31 cellular contexts compared by ENCODE assay signal in the genomic region with DNA sequence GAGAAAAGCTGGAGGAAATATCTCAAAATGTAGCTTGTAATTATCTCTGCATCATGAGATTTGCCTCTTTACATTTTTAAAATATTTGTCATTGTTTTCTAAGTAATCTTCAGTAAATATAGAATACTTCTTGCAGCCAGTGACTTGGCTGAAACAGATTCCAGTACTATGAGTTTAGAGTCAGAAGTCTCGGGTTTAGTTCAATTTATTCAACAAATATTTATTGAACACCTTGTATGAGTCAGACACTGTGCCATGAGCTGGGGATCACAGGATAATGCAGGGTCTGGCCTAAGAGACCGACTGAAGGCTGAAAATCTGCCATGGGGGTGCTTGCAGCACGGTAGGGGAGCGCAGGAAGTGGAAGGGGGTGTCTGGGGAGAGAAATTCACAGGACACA. TPM values are rescaled to one million over a fixed set of nuclear protein-coding genes. Genes with fewer than 3 reads are reported as not detected.
DNase-seq lines count a peak whose midpoint lies in the region; ATAC-seq, FAIRE-seq and TF ChIP-seq lines count a peak whose summit lies in the region.
"Had no signal": no experiment of that assay in that cellular context is flagged by ENCODE, and none has a peak within 500 bp of the region (broad histone marks: within the 10 kb centered on the region; RNA-seq: fewer than 3 reads in every experiment).

No MANE protein-coding gene starts in this region.

- TF ChIP-seq CTCF in HepG2 (CRISPR knock-in tag; IDR thresholded peaks at IDR 0.05) (no peak), right lobe of liver (IDR thresholded peaks at IDR 0.05) (no peak), PC-3 (conservative IDR thresholded peaks at IDR 0.05; ENCODE audit: low read depth, low read length) (no peak), tibial artery (IDR thresholded peaks at IDR 0.05) (no peak)

- FAIRE-seq in HepG2 (lab: Jason Lieb, UNC): no peak
- FAIRE-seq: A204.1, GM12892 had no signal

- BruUV-seq in HepG2 (replicated peaks; lab: Mats Ljungman, UMichigan): no TSS peak
- BruUV-seq in PC-3 (replicated peaks; lab: Mats Ljungman, UMichigan): no TSS peak

- in situ Hi-C loops in HepG2 (cut with HindIII; ENCODE audit: extremely low pct_ligation_motif_present, low pct_unique_long_range_greater_than_20kb): no loop called here

- WGBS in HepG2 (ENCODE audit: low lambda C conversion rate): 22% methylated on average over 4 of the region's 4 CpGs
- WGBS in right lobe of liver (ENCODE audit: insufficient coverage, low coverage, low lambda C conversion rate, missing lambda C conversion rate): 72% methylated on average over 4 of the region's 4 CpGs

- no peak for TF ChIP-seq RAD21 in HepG2 (CRISPR knock-in tag; IDR thresholded peaks at IDR 0.05)

- POLR2A ChIA-PET in HepG2 (lab: Yijun Ruan, JAX) (no interaction called here), PC-3 (lab: Charles Lee; ENCODE audit: unreplicated experiment) (no interaction called here)

- H3K27ac ChIP-seq in HepG2 (ENCODE audit: extremely low read length, insufficient read depth, low read length) (no peak overlapping the region), right lobe of liver (no peak overlapping the region), PC-3 (ENCODE audit: low read length) (peak overlapping the region; percentile 49), tibial artery (no peak overlapping the region)
- H3K27ac ChIP-seq: breast epithelium, gastroesophageal sphincter, ovary had no signal

- TF ChIP-seq EP300 in HepG2 (IDR thresholded peaks at IDR 0.05; ENCODE audit: low read depth in 2 of 2, low read length in 2 of 2) (no peak), HepG2 (CRISPR knock-in tag; IDR thresholded peaks at IDR 0.05; ENCODE audit: borderline replicate concordance) (no peak)

- intact Hi-C loops in HepG2 (cut with micrococcal nuclease; ENCODE audit: unreplicated experiment) (no loop called here), right lobe of liver (cut with DNase I) (no loop called here), PC-3 (cut with micrococcal nuclease) (no loop called here), tibial artery (cut with DNase I; ENCODE audit: low total_unique reads) (no loop called here)

- no peaks in the 10 kb centered on the region for H3K9me2 ChIP-seq in PC-3 (replicated peaks; ENCODE audit: low read length)

- H3F3A ChIP-seq in PC-3 (ENCODE audit: low read length, unreplicated experiment): no peaks in the 10 kb centered on the region

- H3K9ac ChIP-seq in HepG2 (ENCODE audit: insufficient read depth, low read depth, low read length) (no peak overlapping the region), PC-3 (ENCODE audit: low read length) (no peak overlapping the region)

- no peaks in the 10 kb centered on the region for H3K27me3 ChIP-seq in HepG2 (ENCODE audit: control insufficient read depth in 1 of 2, insufficient read depth in 2 of 2, low read length in 2 of 2)
- H3K27me3 ChIP-seq in right lobe of liver: no peaks in the 10 kb centered on the region
- no peaks in the 10 kb centered on the region for H3K27me3 ChIP-seq in PC-3 (ENCODE audit: low read length)
- no peaks in the 10 kb centered on the region for H3K27me3 ChIP-seq in tibial artery
- H3K27me3 ChIP-seq: breast epithelium, gastroesophageal sphincter, ovary had no signal

- TF ChIP-seq POLR2A in HepG2 (IDR thresholded peaks at IDR 0.05; ENCODE audit: insufficient read depth in 1 of 2, low read depth in 2 of 2, low read length in 2 of 2): no peak
- TF ChIP-seq POLR2A in right lobe of liver (IDR thresholded peaks at IDR 0.05): no peak

- no peaks in the 10 kb centered on the region for H3K9me3 ChIP-seq in HepG2 (ENCODE audit: low read length)
- no peaks in the 10 kb centered on the region for H3K9me3 ChIP-seq in right lobe of liver
- H3K9me3 ChIP-seq in PC-3 (ENCODE audit: low read length): no peaks in the 10 kb centered on the region
- no peaks in the 10 kb centered on the region for H3K9me3 ChIP-seq in tibial artery
- H3K9me3 ChIP-seq: breast epithelium, gastroesophageal sphincter, ovary had no signal

- H3K79me2 ChIP-seq in HepG2 (ENCODE audit: insufficient read depth, low read length) (no peaks in the 10 kb centered on the region), PC-3 (ENCODE audit: low read length) (no peaks in the 10 kb centered on the region)

- no peak overlapping the region for H3K4me2 ChIP-seq in HepG2 (ENCODE audit: low read depth, low read length)
- H3K4me2 ChIP-seq in PC-3 (ENCODE audit: low read length): peak overlapping the region; percentile 58

- no peak for DNase-seq in HepG2 (ENCODE audit: low spot score)
- DNase-seq in right lobe of liver: no peak
- peak; percentile 74 for DNase-seq in PC-3
- DNase-seq in iris pigment epithelial cell (ENCODE audit: low read depth): peak; percentile 1
- DNase-seq in stimulated activated CD4-positive, alpha-beta T cell treated with anti-CD3 and anti-CD28 coated beads, Interleukin-2, amount 100 ng/mL, for 24 hours: no peak
- DNase-seq in tibial artery: no peak
- DNase-seq in NCI-H1436 (lab: John Stamatoyannopoulos, UW): no peak
- DNase-seq: activated CD4-positive, alpha-beta memory T cell treated with anti-CD3 and anti-CD28 coated beads, Interleukin-2, amount 10 ng/mL, durations not matched to agents 7 days and 5 days; activated CD4-positive, alpha-beta T cell treated with anti-CD3 and anti-CD28 coated beads for 1 hour; activated CD8-positive, alpha-beta memory T cell treated with anti-CD3 and anti-CD28 coated beads, Interleukin-2, amount 50 U/mL, for 4 hours; CD4-positive, alpha-beta T cell; hippocampal formation; left cardiac atrium; MV-4-11; NCI-H1436 treated with DMSO at 0.1 percent for 48 hours; NCI-H226; ovary; right cardiac atrium; Right ventricle myocardium superior; stimulated activated CD4-positive, alpha-beta T cell treated with anti-CD3 and anti-CD28 coated beads, Interleukin-4, amount 100 ng/mL, for 24 hours had no signal

- CTCF ChIA-PET in HepG2 (lab: Yijun Ruan, JAX; ENCODE audit: low intra/inter-chr PET ratio, low total read pairs): no interaction called here
- CTCF ChIA-PET in PC-3 (lab: Charles Lee): interaction anchor here (0.7 kb wide), 1 partner anchor 1210 kb away, joined by 3 read pairs; no protein-coding TSS in a partner anchor

- H2AFZ ChIP-seq in HepG2 (ENCODE audit: low read length): no peak overlapping the region
- H2AFZ ChIP-seq in PC-3 (ENCODE audit: low read length): no peak overlapping the region

- H3K4me1 ChIP-seq in HepG2 (ENCODE audit: insufficient read depth, low read length): no peaks in the 10 kb centered on the region
- no peaks in the 10 kb centered on the region for H3K4me1 ChIP-seq in right lobe of liver
- peaks cover 17% of the 10 kb centered on the region for H3K4me1 ChIP-seq in PC-3 (ENCODE audit: insufficient read depth, low read length)
- no peaks in the 10 kb centered on the region for H3K4me1 ChIP-seq in tibial artery
- H3K4me1 ChIP-seq: breast epithelium, gastroesophageal sphincter had no signal

- H3K4me3 ChIP-seq in HepG2 (replicated peaks in 1 of 3; ENCODE audit: insufficient read depth in 1 of 3, low read depth in 2 of 3, low read length in 3 of 3) (no peak overlapping the region), right lobe of liver (no peak overlapping the region), PC-3 (ENCODE audit: low read length) (no peak overlapping the region), tibial artery (no peak overlapping the region)
- H3K4me3 ChIP-seq: breast epithelium, gastroesophageal sphincter, lung, ovary had no signal

- ATAC-seq in HepG2 (peak; percentile 26; the same call in 2 of the 3 replicates), right lobe of liver (no peak), PC-3 (peak; percentile 90), GM18868 (IDR thresholded peaks at IDR 0.05; ENCODE audit: unreplicated experiment) (no peak)
- ATAC-seq: activated T-helper 17 cell treated with anti-CD3 and anti-CD28 coated beads, Interleukin-2, amount 50 U/mL, for 72 hours; gastroesophageal sphincter; HCT116; left cardiac atrium; right cardiac atrium had no signal

- H3K36me3 ChIP-seq in HepG2 (replicated peaks in 1 of 2; ENCODE audit: control insufficient read depth in 1 of 2, insufficient read depth in 2 of 2, low read length in 2 of 2) (no peaks in the 10 kb centered on the region), right lobe of liver (no peaks in the 10 kb centered on the region), PC-3 (ENCODE audit: low read depth, low read length) (no peaks in the 10 kb centered on the region), tibial artery (no peaks in the 10 kb centered on the region)
- H3K36me3 ChIP-seq: breast epithelium, gastroesophageal sphincter, ovary had no signal

- H4K20me1 ChIP-seq in HepG2 (ENCODE audit: insufficient read depth, low read length) (no peaks in the 10 kb centered on the region), PC-3 (ENCODE audit: low read length) (no peaks in the 10 kb centered on the region)

TF ChIP-seq in HepG2, 621 proteins besides CTCF, POLR2A, EP300 and RAD21 (continues in another document):
- TF ChIP-seq SNAPC2 (CRISPR knock-in tag; IDR thresholded peaks at IDR 0.05): no peak
- no peak for TF ChIP-seq ZSCAN20 (CRISPR knock-in tag; IDR thresholded peaks at IDR 0.05; ENCODE audit: borderline replicate concordance)

RNA-seq across cellular contexts. Expression of a gene that starts 32.1 kb away (rescaled TPM):
- 0.29 and 0.55 TPM in 2 replicates for total RNA-seq in HepG2 (2016; rRNA removed; fragmentation: Illumina TruSeq; extraction: Trizol)
- total RNA-seq in HepG2 (2016; cell fraction: cytosol; rRNA removed; fragmentation: Illumina TruSeq; extraction: Trizol; ENCODE audit: low read depth): 0.18 TPM in 1 of 2 replicates, not detected in the other
- total RNA-seq in HepG2 (2016; cell fraction: insoluble cytoplasmic fraction; rRNA removed; fragmentation: Illumina TruSeq; extraction: Trizol): 0.13 and 0.50 TPM in 2 replicates
- total RNA-seq in HepG2 (2016; cell fraction: membrane; rRNA removed; fragmentation: Illumina TruSeq; extraction: Trizol): 0.31 and 0.43 TPM in 2 replicates
- total RNA-seq in HepG2 (2016; cell fraction: nucleus; rRNA removed; fragmentation: Illumina TruSeq; extraction: Trizol): 0.34 and 0.37 TPM in 2 replicates
- 0.34 and 0.69 TPM in 2 replicates for polyA plus RNA-seq in HepG2 (2011; rRNA removed)
- polyA plus RNA-seq in HepG2 (2011; cell fraction: cytosol; rRNA removed): 0.49 and 0.50 TPM in 2 replicates
- polyA plus RNA-seq in HepG2 (2011; cell fraction: nucleus; rRNA removed): 0.32 and 0.36 TPM in 2 replicates
- polyA plus RNA-seq in HepG2 (2012): 0.12 and 0.47 TPM in 2 replicates
- 0.08 TPM in 1 of 2 replicates, not detected in the other for polyA plus RNA-seq in HepG2 (2016; cell fraction: cytosol; fragmentation: Illumina TruSeq; extraction: Trizol; ENCODE audit: low read depth)
- 0.19 and 0.26 TPM in 2 replicates for polyA plus RNA-seq in HepG2 (2016; cell fraction: insoluble cytoplasmic fraction; fragmentation: Illumina TruSeq; extraction: Trizol; ENCODE audit: low read depth)
- polyA plus RNA-seq in HepG2 (2016; cell fraction: membrane; fragmentation: Illumina TruSeq; extraction: Trizol; ENCODE audit: low read depth): not detected in 2 replicates
- polyA plus RNA-seq in HepG2 (2016; cell fraction: nucleus; fragmentation: Illumina TruSeq; extraction: Trizol; ENCODE audit: insufficient read depth, low read depth): 0.74 and 1.00 TPM in 2 replicates
- 1.2 and 180 TPM in 2 replicates for polyA minus RNA-seq in HepG2 (2011; rRNA and poly(A)+ RNA removed; ENCODE audit: low replicate concordance)
- not detected in 2 replicates for polyA minus RNA-seq in HepG2 (2011; cell fraction: cytosol; rRNA and poly(A)+ RNA removed)
- 0.39 TPM in 1 of 2 replicates, not detected in the other for polyA minus RNA-seq in HepG2 (2011; cell fraction: nucleus; rRNA and poly(A)+ RNA removed)
- total RNA-seq in right lobe of liver: 10 to 100 TPM in 2 of 6 experiments, 1 to 10 TPM in 4; 1.8 to 12.6 (median 6.9) TPM
- 2.1 TPM in 1 of 2 replicates, not detected in the other for total RNA-seq in PC-3 (2014; rRNA removed)
- total RNA-seq: chondrocyte, fibroblast of lung, LHCN-M2 had no signal

Comparison
In these comparisons a context has a peak if more than half of its experiments do, and no peak if none do; other contexts are left out.
1. ATAC-seq: peak in HepG2 (single experiment) and PC-3 (single experiment); none in right lobe of liver (0 of 4) and GM18868 (single experiment).
2. DNase-seq: peak in PC-3 (single experiment) and iris pigment epithelial cell (single experiment); none in HepG2 (single experiment), right lobe of liver (0 of 3), stimulated activated CD4-positive, alpha-beta T cell treated with anti-CD3 and anti-CD28 coated beads, Interleukin-2, amount 100 ng/mL, for 24 hours (0 of 2), tibial artery (0 of 2) and NCI-H1436 (single experiment).